Comparison of ENCODE assay signal across 25 cellular contexts in genomic region chr2:87403893-87404175, GRCh38.
"Had no signal": no experiment of that assay in that cellular context is flagged by ENCODE, and none has a peak within 500 bp of the region (broad histone marks: within the 10 kb centered on the region; RNA-seq: fewer than 3 reads in every experiment).

No MANE protein-coding gene starts in this region.

- H3K27ac Mint-ChIP-seq: activated CD8-positive, alpha-beta T cell treated with anti-CD3 and anti-CD28 coated beads for 36 hours; activated naive CD4-positive, alpha-beta T cell treated with anti-CD3 and anti-CD28 coated beads, Interleukin-2, amount 10 ng/mL, durations not matched to agents 7 days and 5 days; activated T-cell treated with anti-CD3 and anti-CD28 coated beads, Interleukin-2, amount 50 U/mL, for 72 hours; natural killer cell had no signal

- H3K27me3 Mint-ChIP-seq: activated CD8-positive, alpha-beta T cell treated with anti-CD3 and anti-CD28 coated beads for 36 hours; activated naive CD4-positive, alpha-beta T cell treated with anti-CD3 and anti-CD28 coated beads, Interleukin-2, amount 10 ng/mL, durations not matched to agents 7 days and 5 days had no signal

- H3K36me3 ChIP-seq: brain microvascular endothelial cell, esophagus squamous epithelium, heart right ventricle, left lung, lower lobe of right lung, ovary, transverse colon had no signal

- H3K4me1 Mint-ChIP-seq: activated naive CD4-positive, alpha-beta T cell treated with anti-CD3 and anti-CD28 coated beads, Interleukin-2, amount 10 ng/mL, durations not matched to agents 7 days and 5 days; natural killer cell had no signal

- H3K4me3 Mint-ChIP-seq: activated CD8-positive, alpha-beta T cell treated with anti-CD3 and anti-CD28 coated beads for 36 hours; activated naive CD4-positive, alpha-beta T cell treated with anti-CD3 and anti-CD28 coated beads, Interleukin-2, amount 10 ng/mL, durations not matched to agents 7 days and 5 days; activated T-cell treated with anti-CD3 and anti-CD28 coated beads, Interleukin-2, amount 50 U/mL, for 72 hours; natural killer cell had no signal

- ATAC-seq: activated CD8-positive, alpha-beta T cell treated with anti-CD3 and anti-CD28 coated beads for 36 hours; activated T-cell treated with anti-CD3 and anti-CD28 coated beads, Interleukin-2, amount 50 U/mL, for 72 hours; heart right ventricle; left lung; lower lobe of right lung; natural killer cell; psoas muscle; right cardiac atrium; stimulated activated naive CD8-positive, alpha-beta T cell treated with anti-CD3 and anti-CD28 coated beads, Interleukin-15, Interleukin-2, amounts not matched to agents 100 U/mL and 50 U/mL, for 24 hours had no signal

- H3K27me3 ChIP-seq: brain microvascular endothelial cell, esophagus squamous epithelium, heart right ventricle, left lung, ovary, testis, transverse colon had no signal

- H3K4me1 ChIP-seq: esophagus squamous epithelium, heart right ventricle, left lung, lower lobe of right lung, psoas muscle, testis, transverse colon had no signal

- H3K4me3 ChIP-seq: esophagus squamous epithelium, heart right ventricle, left lung, lower lobe of right lung, ovary, psoas muscle, testis, transverse colon had no signal

- DNase-seq: activated CD4-positive, alpha-beta T cell treated with anti-CD3 and anti-CD28 coated beads, Interleukin-2, amount 50 U/mL, for 1 hour; activated CD4-positive, CD25-positive, alpha-beta regulatory T cell treated with anti-CD3 and anti-CD28 coated beads, Interleukin-2, amount 50 U/mL, for 72 hours; activated CD8-positive, alpha-beta T cell treated with anti-CD3 and anti-CD28 coated beads for 36 hours; activated naive CD4-positive, alpha-beta T cell treated with anti-CD3 and anti-CD28 coated beads, Interleukin-2, amount 10 ng/mL, durations not matched to agents 7 days and 5 days; activated T-cell treated with anti-CD3 and anti-CD28 coated beads for 4 hours; activated T-cell treated with anti-CD3 and anti-CD28 coated beads, Interleukin-2, amount 50 U/mL, for 72 hours; amniotic stem cell; brain microvascular endothelial cell; cortex of kidney; esophagus squamous epithelium; foreskin melanocyte; heart right ventricle; kidney glomerular epithelial cell; lower lobe of right lung; mesendoderm; natural killer cell; ovary; psoas muscle; stimulated activated CD4-positive, alpha-beta T cell treated with anti-CD3 and anti-CD28 coated beads, Interleukin-2, amount 100 ng/mL, for 48 hours; stimulated activated naive CD8-positive, alpha-beta T cell treated with anti-CD3 and anti-CD28 coated beads, Interleukin-15, Interleukin-2, amounts not matched to agents 100 U/mL and 50 U/mL, for 24 hours; T-helper 2 cell; testis; transverse colon had no signal

- H3K27ac ChIP-seq: brain microvascular endothelial cell, esophagus squamous epithelium, heart right ventricle, left lung, lower lobe of right lung, ovary, psoas muscle, testis, transverse colon had no signal

- H3K36me3 Mint-ChIP-seq: activated naive CD4-positive, alpha-beta T cell treated with anti-CD3 and anti-CD28 coated beads, Interleukin-2, amount 10 ng/mL, durations not matched to agents 7 days and 5 days; natural killer cell had no signal

- H3K9me3 ChIP-seq: left lung, lower lobe of right lung, psoas muscle, testis, transverse colon had no signal
